ENCODE assay signal across 8 cellular contexts in genomic region chr12:53054112-53054878, GRCh38. TPM values are rescaled to one million over a fixed set of nuclear protein-coding genes. Genes with fewer than 3 reads are reported as not detected.
A peak's percentile ranks its signal among the peaks of the same experiment; 100 is the strongest.
DNase-seq lines count a peak whose midpoint lies in the region; ATAC-seq and TF ChIP-seq lines count a peak whose summit lies in the region.

No MANE protein-coding gene starts in this region.

- H3K9me3 ChIP-seq in mesodermal cell (ENCODE audit: control insufficient read depth, low read length), result no peaks in the 10 kb centered on the region

- peak; percentile 95 for ATAC-seq in GM19351 (IDR thresholded peaks at IDR 0.05; ENCODE audit: unreplicated experiment)
- peak; percentile 86 for ATAC-seq in HG03521 (IDR thresholded peaks at IDR 0.05; ENCODE audit: unreplicated experiment)

- peak overlapping the region; percentile 90 for H3K4me3 Mint-ChIP-seq in endothelial cell (ENCODE audit: unreplicated experiment)

- H3K27ac Mint-ChIP-seq in endothelial cell (ENCODE audit: unreplicated experiment), result no peak overlapping the region

- WGBS in mesodermal cell (ENCODE audit: insufficient coverage in 2 of 2), 2 experiments, result 1 to 4% methylated on average over 12 to 38 of the region's 48 CpGs

- TF ChIP-seq CTCF in C4-2B (conservative IDR thresholded peaks at IDR 0.05), result no peak
- no peak for TF ChIP-seq CTCF in endothelial cell (IDR thresholded peaks at IDR 0.05; ENCODE audit: unreplicated experiment)

- peaks cover 19% of the 10 kb centered on the region for H3K27me3 Mint-ChIP-seq in endothelial cell (ENCODE audit: unreplicated experiment)

- H3K9me3 Mint-ChIP-seq in endothelial cell (ENCODE audit: unreplicated experiment), result no peaks in the 10 kb centered on the region

- peaks cover 28% of the 10 kb centered on the region for H3K36me3 Mint-ChIP-seq in endothelial cell (ENCODE audit: low read depth, unreplicated experiment)

- peaks cover 4% of the 10 kb centered on the region for H3K36me3 ChIP-seq in mesodermal cell (ENCODE audit: control insufficient read depth, insufficient read depth, low read length)

- peaks cover 43% of the 10 kb centered on the region for H3K4me1 ChIP-seq in mesodermal cell (ENCODE audit: control insufficient read depth, insufficient read depth, low read length, poor library complexity, severe bottlenecking)

- peak overlapping the region; percentile 96 for H3K27ac ChIP-seq in C4-2B
- H3K27ac ChIP-seq in mesodermal cell (ENCODE audit: low read depth, low read length, severe bottlenecking), result peak overlapping the region; percentile 36

- peak overlapping the region; percentile 65 for H3K4me3 ChIP-seq in mesodermal cell (ENCODE audit: extremely low read depth, insufficient read depth, low read length, poor library complexity, severe bottlenecking)

- H3K4me1 Mint-ChIP-seq in endothelial cell (ENCODE audit: unreplicated experiment), result peaks cover 31% of the 10 kb centered on the region

- DNase-seq in NCI-H82 treated with DMSO at 0.1 percent for 48 hours (lab: John Stamatoyannopoulos, UW; ENCODE audit: unreplicated experiment) (peak; percentile 93), endothelial cell (ENCODE audit: low spot score) (peak; percentile 88)
- peak; percentile 80 for DNase-seq in activated CD8-positive, alpha-beta memory T cell treated with anti-CD3 and anti-CD28 coated beads, Interleukin-2, amount 50 U/mL, for 24 hours (ENCODE audit: extremely low read depth)
- peak; percentile 83 for DNase-seq in stimulated activated CD8-positive, alpha-beta memory T cell treated with anti-CD3 and anti-CD28 coated beads, Interleukin-15, amount 100 ng/mL, for 24 hours (ENCODE audit: low read depth)

RNA-seq across cellular contexts. Expression of gene TNS2, which starts 4.4 kb away (rescaled TPM):
- total RNA-seq in endothelial cell (ENCODE audit: unreplicated experiment), result 112 TPM
- 30.9 TPM for polyA plus RNA-seq in mesodermal cell (2013, experiment 1 of 2)
- polyA plus RNA-seq in mesodermal cell (2013, experiment 2 of 2), result 19.3 TPM

RNA-seq across cellular contexts. Expression of gene SPRYD3, which starts 24.9 kb away (rescaled TPM):
- total RNA-seq in endothelial cell (ENCODE audit: unreplicated experiment), result 10.5 TPM
- 9.6 TPM for polyA plus RNA-seq in mesodermal cell (2013, experiment 1 of 2)
- polyA plus RNA-seq in mesodermal cell (2013, experiment 2 of 2), result 7.3 TPM

RNA-seq across cellular contexts. Expression of gene IGFBP6, which starts 43.2 kb away (rescaled TPM):
- 21.1 TPM for total RNA-seq in endothelial cell (ENCODE audit: unreplicated experiment)
- polyA plus RNA-seq in mesodermal cell (2013, experiment 1 of 2), result 26.4 TPM
- 25.5 TPM for polyA plus RNA-seq in mesodermal cell (2013, experiment 2 of 2)

RNA-seq across cellular contexts. Expression of gene EIF4B, which starts 48.0 kb away (rescaled TPM):
- 629 TPM for total RNA-seq in endothelial cell (ENCODE audit: unreplicated experiment)
- polyA plus RNA-seq in mesodermal cell (2013, experiment 1 of 2), result 346 TPM
- polyA plus RNA-seq in mesodermal cell (2013, experiment 2 of 2), result 376 TPM

RNA-seq across cellular contexts. Expression of gene SOAT2, which starts 49.0 kb away (rescaled TPM):
- not detected for total RNA-seq in endothelial cell (ENCODE audit: unreplicated experiment)
- polyA plus RNA-seq in mesodermal cell (2013, experiment 1 of 2), result not detected
- not detected for polyA plus RNA-seq in mesodermal cell (2013, experiment 2 of 2)

Comparison
In these comparisons a context has a peak if more than half of its experiments do, and no peak if none do; other contexts are left out.
1. Peak in every context shown above with its lines: DNase-seq, ATAC-seq, H3K4me3 ChIP-seq and H3K27ac ChIP-seq.